Comparison of ENCODE assay signal across 28 cellular contexts in the genomic region with DNA sequence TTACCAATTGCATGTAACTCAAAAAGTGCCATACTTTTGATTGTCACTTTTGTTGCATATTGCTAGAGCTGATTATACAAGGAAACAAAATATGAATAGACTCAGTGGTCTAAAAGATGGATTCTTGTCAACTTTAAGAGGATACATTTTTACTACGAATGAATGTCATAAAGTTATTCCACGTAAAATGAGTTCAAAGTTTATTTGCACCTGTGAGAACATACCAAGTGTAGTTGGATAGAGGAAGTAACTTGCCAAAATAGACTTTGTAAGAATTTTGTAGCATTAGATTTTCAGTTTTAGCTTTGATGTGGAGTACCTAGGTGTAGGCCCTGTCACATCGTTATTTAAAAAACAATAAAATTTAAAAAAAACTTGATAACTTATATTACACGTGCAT.
"Had no signal": no experiment of that assay in that cellular context is flagged by ENCODE, and none has a peak within 500 bp of the region (broad histone marks: within the 10 kb centered on the region; RNA-seq: fewer than 3 reads in every experiment).

No MANE protein-coding gene starts in this region.

- H3K27me3 Mint-ChIP-seq: progenitor cell of endocrine pancreas; stimulated activated naive B cell treated with anti-CD40 and anti-IgM and Interleukin-4, amounts not matched to agents 10 μg/mL and 1 μg/mL and 100 μg/mL, for 72 hours; stimulated activated naive CD8-positive, alpha-beta T cell treated with anti-CD3 and anti-CD28 coated beads, Interleukin-15, Interleukin-2, amounts not matched to agents 100 ng/mL and 50 ng/mL, for 24 hours had no signal

- H3K4me1 ChIP-seq: parathyroid adenoma, psoas muscle, stomach, thyroid gland, tibial nerve, upper lobe of left lung, vagina had no signal

- H2AFZ ChIP-seq: neural progenitor cell, parathyroid adenoma had no signal

- H3K27me3 ChIP-seq: neural progenitor cell, ovary, stomach, thyroid gland, tibial nerve, upper lobe of left lung, vagina had no signal

- H3K9me3 Mint-ChIP-seq: natural killer cell; nephron; neural progenitor cell; stimulated activated effector memory CD8-positive, alpha-beta T cell treated with anti-CD3 and anti-CD28 coated beads, Interleukin-12 subunit alpha, Interleukin-12 subunit beta, amount 100 ng/mL, for 72 hours; stimulated activated naive CD8-positive, alpha-beta T cell treated with anti-CD3 and anti-CD28 coated beads, Interleukin-15, Interleukin-2, amounts not matched to agents 100 ng/mL and 50 ng/mL, for 24 hours had no signal

- H3K4me1 Mint-ChIP-seq: nephron; stimulated activated effector memory CD8-positive, alpha-beta T cell treated with anti-CD3 and anti-CD28 coated beads, Interleukin-12 subunit alpha, Interleukin-12 subunit beta, amount 100 ng/mL, for 72 hours; stimulated activated naive B cell treated with anti-CD40 and anti-IgM and Interleukin-4, amounts not matched to agents 10 μg/mL and 1 μg/mL and 100 μg/mL, for 72 hours had no signal

- H3K27ac ChIP-seq: neural progenitor cell, ovary, parathyroid adenoma, psoas muscle, skin epidermis, stomach, thoracic aorta, thyroid gland, tibial nerve, upper lobe of left lung, vagina had no signal

- DNase-seq: natural killer cell; occipital lobe; ovary; posterior cingulate gyrus; psoas muscle; right cardiac atrium; stimulated activated CD4-positive, alpha-beta T cell treated with anti-CD3 and anti-CD28 coated beads, Interleukin-15, amount 100 ng/mL, for 24 hours; stimulated activated CD4-positive, alpha-beta T cell treated with anti-CD3 and anti-CD28 coated beads, Interleukin-2, amount 100 ng/mL, for 24 hours; stimulated activated CD4-positive, alpha-beta T cell treated with anti-CD3 and anti-CD28 coated beads, Interleukin-2, amount 100 ng/mL, for 48 hours; stimulated activated CD4-positive, alpha-beta T cell treated with anti-CD3 and anti-CD28 coated beads, Interleukin-4, amount 100 ng/mL, for 24 hours; stimulated activated naive B cell treated with anti-CD40 and anti-IgM and Interleukin-4, amounts not matched to agents 10 μg/mL and 1 μg/mL and 100 μg/mL, for 72 hours; stimulated activated naive CD4-positive, alpha-beta T cell treated with Interleukin-2 at 50 U/mL for 16 hours; stomach; thyroid gland; trophoblast cell; upper lobe of left lung had no signal

- H3K27ac Mint-ChIP-seq: natural killer cell; nephron; neural progenitor cell; progenitor cell of endocrine pancreas; stimulated activated effector memory CD8-positive, alpha-beta T cell treated with anti-CD3 and anti-CD28 coated beads, Interleukin-12 subunit alpha, Interleukin-12 subunit beta, amount 100 ng/mL, for 72 hours; stimulated activated naive B cell treated with anti-CD40 and anti-IgM and Interleukin-4, amounts not matched to agents 10 μg/mL and 1 μg/mL and 100 μg/mL, for 72 hours; stimulated activated naive CD8-positive, alpha-beta T cell treated with anti-CD3 and anti-CD28 coated beads, Interleukin-15, Interleukin-2, amounts not matched to agents 100 ng/mL and 50 ng/mL, for 24 hours had no signal

- H3K36me3 Mint-ChIP-seq: natural killer cell had no signal

- H3K36me3 ChIP-seq: neural progenitor cell, ovary, thyroid gland, upper lobe of left lung, vagina had no signal

- H3K4me3 ChIP-seq: neural progenitor cell, ovary, psoas muscle, skin epidermis, stomach, thoracic aorta, thyroid gland, tibial nerve, upper lobe of left lung, vagina had no signal

- FAIRE-seq: urothelium cell line had no signal

- H3K9me3 ChIP-seq: ovary, psoas muscle, thoracic aorta, thyroid gland, upper lobe of left lung, vagina had no signal

- H3K79me2 ChIP-seq: parathyroid adenoma had no signal

- H3K4me2 ChIP-seq: neural progenitor cell had no signal

- H3K4me3 Mint-ChIP-seq: natural killer cell; nephron; neural progenitor cell; stimulated activated effector memory CD8-positive, alpha-beta T cell treated with anti-CD3 and anti-CD28 coated beads, Interleukin-12 subunit alpha, Interleukin-12 subunit beta, amount 100 ng/mL, for 72 hours; stimulated activated naive B cell treated with anti-CD40 and anti-IgM and Interleukin-4, amounts not matched to agents 10 μg/mL and 1 μg/mL and 100 μg/mL, for 72 hours; stimulated activated naive CD8-positive, alpha-beta T cell treated with anti-CD3 and anti-CD28 coated beads, Interleukin-15, Interleukin-2, amounts not matched to agents 100 ng/mL and 50 ng/mL, for 24 hours had no signal

- ATAC-seq: natural killer cell; psoas muscle; right cardiac atrium; sciatic nerve; stimulated activated effector memory CD8-positive, alpha-beta T cell treated with anti-CD3 and anti-CD28 coated beads, Interleukin-12 subunit alpha, Interleukin-12 subunit beta, amount 100 ng/mL, for 72 hours; stimulated activated naive B cell treated with anti-CD40 and anti-IgM and Interleukin-4, amounts not matched to agents 10 μg/mL and 1 μg/mL and 100 μg/mL, for 72 hours had no signal
